8 cellular contexts compared by ENCODE assay signal in the genomic region with DNA sequence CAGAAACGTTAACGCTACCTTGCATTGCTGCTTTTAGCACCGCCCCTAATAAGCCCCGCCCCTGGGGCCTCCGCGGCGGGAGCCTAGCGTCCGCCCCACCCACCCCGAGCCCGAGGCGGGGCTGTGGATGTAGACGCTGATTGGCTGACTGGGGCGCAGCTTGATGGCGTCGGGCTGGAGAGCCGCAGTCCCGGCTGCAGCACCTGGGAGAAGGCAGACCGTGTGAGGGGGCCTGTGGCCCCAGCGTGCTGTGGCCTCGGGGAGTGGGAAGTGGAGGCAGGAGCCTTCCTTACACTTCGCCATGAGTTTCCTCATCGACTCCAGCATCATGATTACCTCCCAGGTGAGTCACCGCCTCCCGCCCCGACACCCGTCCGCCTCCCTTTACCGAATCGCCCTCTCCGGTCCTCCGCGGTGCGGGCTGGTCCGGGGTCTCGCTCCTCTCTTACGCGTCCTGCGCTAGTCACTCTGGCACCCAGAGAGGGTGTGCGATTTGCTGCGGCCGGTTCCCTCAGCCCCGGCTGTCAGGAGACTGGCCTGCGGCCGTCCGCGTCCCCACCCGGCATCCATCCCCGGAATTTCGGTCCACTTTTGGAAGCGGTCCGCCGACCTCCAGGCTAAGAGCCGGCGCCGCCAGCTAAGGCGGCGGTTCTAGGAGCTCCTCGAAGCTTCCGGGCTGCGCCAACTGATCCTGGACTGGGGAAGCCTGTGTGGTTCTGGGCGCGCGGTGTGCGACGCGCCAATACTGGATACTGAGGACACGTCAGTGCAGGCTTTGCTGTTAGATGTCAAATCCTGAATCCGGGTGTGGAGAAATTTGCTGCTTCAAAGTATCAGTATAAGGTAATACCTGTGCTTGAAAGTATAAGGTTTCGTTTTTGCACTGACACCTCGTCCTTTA. TPM values are rescaled to one million over a fixed set of nuclear protein-coding genes. Genes with fewer than 3 reads are reported as not detected.
DNase-seq lines count a peak whose midpoint lies in the region; ATAC-seq and TF ChIP-seq lines count a peak whose summit lies in the region.
"Not testable (repeated sequence)": the region's sequence is repeated elsewhere in the genome, so short reads cannot be mapped to it uniquely, and the experiment has no call there.

A gene (plus strand): TSS at position 156 of the 901 bp plus-strand sequence. CDS start 146 bp downstream, at position 302.

- ATAC-seq in GM19372 (IDR thresholded peaks at IDR 0.05; ENCODE audit: low read depth, unreplicated experiment) (peak; percentile 95), HG03558 (IDR thresholded peaks at IDR 0.05; ENCODE audit: extremely low read depth, unreplicated experiment) (peak; percentile 86)

- intact Hi-C loops in dorsolateral prefrontal cortex (cut with DNase I), result not testable (repeated sequence)

- H3K9me3 ChIP-seq in liver (ENCODE audit: control insufficient read depth in 4 of 4, low read length in 3 of 4), result not testable (repeated sequence)

- not testable (repeated sequence) for H3K36me3 ChIP-seq in liver (ENCODE audit: control insufficient read depth in 4 of 4, insufficient read depth in 3 of 4, low read depth in 1 of 4, low read length in 3 of 4)

- not testable (repeated sequence) for TF ChIP-seq RAD21 in liver (IDR thresholded peaks at IDR 0.05)

- under 1% methylated on average over 56 of the region's 71 CpGs for WGBS in liver

- H3K27me3 ChIP-seq in dorsolateral prefrontal cortex; liver (ENCODE audit: control insufficient read depth in 4 of 4, insufficient read depth in 4 of 4, low read length in 3 of 4): not testable (repeated sequence)

- peak; percentile 26 to 91 (median 84) for DNase-seq in C1 segment of cervical spinal cord (lab: John Stamatoyannopoulos, UW)
- peak; percentile 81 for DNase-seq in NCI-H748 treated with DMSO at 0.1 percent for 48 hours (lab: John Stamatoyannopoulos, UW)
- peak; percentile 95 to 96 for DNase-seq in activated CD4-positive, alpha-beta T cell treated with anti-CD3 and anti-CD28 coated beads, Interleukin-2, amount 50 U/mL, for 4 hours
- DNase-seq in dorsolateral prefrontal cortex, result peak; percentile 92 to 98 (median 95)
- DNase-seq in stimulated activated CD4-positive, alpha-beta T cell treated with anti-CD3 and anti-CD28 coated beads, Interleukin-4, amount 100 ng/mL, for 24 hours, result peak; percentile 96

- not testable (repeated sequence) for TF ChIP-seq CTCF in dorsolateral prefrontal cortex (IDR thresholded peaks at IDR 0.05 in 54 of 56, conservative IDR thresholded peaks at IDR 0.05 in 2 of 56; ENCODE audit: low read depth in 1 of 56, partially characterized antibody in 56 of 56); liver (IDR thresholded peaks at IDR 0.05; ENCODE audit: low read depth, low read length, missing input control)

- H3K4me3 ChIP-seq in dorsolateral prefrontal cortex (peak within 1 kb of the TSS; percentile 60 to 99 (median 87)), liver (ENCODE audit: low read depth in 1 of 3, low read length in 3 of 3) (peak within 1 kb of the TSS; percentile 78 to 91 (median 90))

- H3K4me1 ChIP-seq in liver (ENCODE audit: control insufficient read depth in 4 of 4, insufficient read depth in 4 of 4, low read length in 3 of 4), result not testable (repeated sequence)

- H3K27ac ChIP-seq in dorsolateral prefrontal cortex, result peak within 1 kb of the TSS in 51 of 59 donors; percentile 22 to 92 (median 77)
- peak within 1 kb of the TSS; percentile 73 to 84 for H3K27ac ChIP-seq in liver (ENCODE audit: low read depth in 1 of 2, low read length in 2 of 2)

- H3K9ac ChIP-seq in liver (ENCODE audit: low read depth in 1 of 2, low read length in 2 of 2), result peak within 1 kb of the TSS; percentile 53 to 77

TF ChIP-seq in liver, 16 proteins besides CTCF, POLR2A, EP300 and RAD21:
- TF ChIP-seq TAF1 (conservative IDR thresholded peaks at IDR 0.05), result peak; percentile 66
- TF ChIP-seq YY1 (IDR thresholded peaks at IDR 0.05), result peak; percentile 88
- TF ChIP-seq SP1 (IDR thresholded peaks at IDR 0.05), result peak; percentile 59

RNA-seq across cellular contexts. Expression of the gene that starts here (rescaled TPM):
- 10 to 100 TPM; 22.2 to 61.1 (median 35.7) TPM for total RNA-seq in dorsolateral prefrontal cortex
- total RNA-seq in liver, result 10 to 100 TPM; 27.2 to 28.4 TPM
- polyA plus RNA-seq in liver, result 10 to 100 TPM; 10.7 to 28.7 TPM

Comparison
In these comparisons a context has a peak if more than half of its experiments do, and no peak if none do; other contexts are left out.
1. Peak in every context shown above with its lines: DNase-seq, ATAC-seq, H3K4me3 ChIP-seq and H3K27ac ChIP-seq.